ENCODE assay signal across 28 cellular contexts in the genomic region with DNA sequence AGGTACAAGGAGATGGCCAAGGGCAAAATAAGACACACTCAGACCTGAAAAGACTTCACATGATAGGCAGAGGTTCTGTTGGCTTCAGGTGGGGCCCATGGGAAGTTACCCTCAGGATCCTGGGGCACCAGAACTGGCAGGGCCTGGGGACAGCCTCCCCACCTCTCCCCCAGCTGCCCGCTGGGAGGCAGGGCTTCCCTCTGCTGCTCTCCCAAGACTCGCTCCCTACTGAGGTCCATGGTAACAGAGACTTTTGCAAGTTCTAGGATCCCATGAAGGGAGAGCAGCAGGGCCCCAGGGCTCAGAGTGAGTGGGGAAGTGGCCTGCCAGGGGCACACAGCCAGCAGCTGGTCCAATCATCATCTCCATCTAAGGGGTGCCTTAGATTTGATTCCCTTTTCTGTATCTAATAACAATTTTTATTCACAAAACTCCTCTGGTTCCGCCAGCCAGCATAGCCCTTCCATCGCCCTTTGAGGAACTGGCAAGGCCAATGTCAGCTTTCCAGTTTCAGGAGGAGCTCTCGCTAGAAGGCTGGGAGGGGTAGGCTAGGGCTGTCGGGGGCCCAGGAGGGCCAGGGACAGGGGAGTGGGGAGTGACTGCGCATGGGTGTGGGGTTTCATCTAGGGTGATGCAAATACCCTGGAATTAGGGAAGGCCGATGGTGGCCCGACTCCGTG.
"Had no signal": no experiment of that assay in that cellular context is flagged by ENCODE, and none has a peak within 500 bp of the region (broad histone marks: within the 10 kb centered on the region; RNA-seq: fewer than 3 reads in every experiment).

No MANE protein-coding gene starts in this region.

- H3K27ac ChIP-seq: adrenal gland, body of pancreas, esophagus squamous epithelium, gastroesophageal sphincter, WERI-Rb-1 had no signal

- H3K27me3 ChIP-seq: adrenal gland, body of pancreas, esophagus squamous epithelium, gastroesophageal sphincter had no signal

- ATAC-seq: activated CD4-positive, CD25-positive, alpha-beta regulatory T cell treated with anti-CD3 and anti-CD28 coated beads, Interleukin-2, amount 50 U/mL, for 24 hours; activated CD8-positive, alpha-beta T cell treated with anti-CD3 and anti-CD28 coated beads for 36 hours; activated naive CD8-positive, alpha-beta T cell treated with anti-CD3 and anti-CD28 coated beads, Interleukin-2, amount 50 U/mL, for 24 hours; body of pancreas; effector memory CD8-positive, alpha-beta T cell; gastroesophageal sphincter; T-helper 17 cell had no signal

- DNase-seq: activated B cell treated with CpG ODN at 0.5 μM for 24 hours; activated CD4-positive, alpha-beta T cell treated with anti-CD3 and anti-CD28 coated beads for 48 hours; activated CD4-positive, alpha-beta T cell treated with anti-CD3 and anti-CD28 coated beads, Interleukin-2, amount 50 U/mL, for 1 hour; activated CD4-positive, alpha-beta T cell treated with anti-CD3 and anti-CD28 coated beads, Interleukin-2, amount 50 U/mL, for 48 hours; activated CD8-positive, alpha-beta T cell treated with anti-CD3 and anti-CD28 coated beads for 36 hours; activated effector memory CD4-positive, alpha-beta T cell treated with anti-CD3 and anti-CD28 coated beads, Interleukin-2, amount 50 U/mL, for 16 hours; activated naive CD4-positive, alpha-beta T cell treated with anti-CD3 and anti-CD28 coated beads for 36 hours; activated naive CD8-positive, alpha-beta T cell treated with anti-CD3 and anti-CD28 coated beads for 36 hours; activated naive CD8-positive, alpha-beta T cell treated with anti-CD3 and anti-CD28 coated beads, Interleukin-2, amount 50 U/mL, for 24 hours; activated T-cell treated with anti-CD3 and anti-CD28 coated beads, Interleukin-2, amount 50 U/mL, for 1 hour; activated T-cell treated with anti-CD3 and anti-CD28 coated beads, Interleukin-2, amount 50 U/mL, for 48 hours; amygdala; body of pancreas; caudate nucleus; cortex of kidney; dermis blood vessel endothelial cell; effector CD4-positive, alpha-beta T cell; effector memory CD8-positive, alpha-beta T cell; erythroblast; esophagus squamous epithelium; foreskin melanocyte; T-helper 1 cell; T-helper 17 cell; T1000; WERI-Rb-1 had no signal

- H3K4me1 ChIP-seq: esophagus squamous epithelium, gastroesophageal sphincter had no signal

- H3K4me3 ChIP-seq: adrenal gland, body of pancreas, esophagus squamous epithelium, gastroesophageal sphincter had no signal

- H3K9me3 ChIP-seq: adrenal gland, body of pancreas, esophagus squamous epithelium, gastroesophageal sphincter had no signal

- H3K36me3 ChIP-seq: adrenal gland, gastroesophageal sphincter, WERI-Rb-1 had no signal
